In genomic region chr11:42777776-42778175, GRCh38 we compare ENCODE assay signal across 32 cellular contexts.
"Had no signal": no experiment of that assay in that cellular context is flagged by ENCODE, and none has a peak within 500 bp of the region (broad histone marks: within the 10 kb centered on the region; RNA-seq: fewer than 3 reads in every experiment).

No MANE protein-coding gene starts in this region.

- H3K27ac ChIP-seq: ascending aorta, cardiac muscle cell, VCaP had no signal

- DNase-seq: activated CD4-positive, alpha-beta memory T cell treated with anti-CD3 and anti-CD28 coated beads, Interleukin-2, amount 10 ng/mL, durations not matched to agents 7 days and 5 days; activated CD4-positive, alpha-beta T cell treated with anti-CD3 and anti-CD28 coated beads for 1 hour; activated CD4-positive, alpha-beta T cell treated with anti-CD3 and anti-CD28 coated beads for 36 hours; activated CD4-positive, alpha-beta T cell treated with anti-CD3 and anti-CD28 coated beads for 48 hours; activated CD4-positive, alpha-beta T cell treated with anti-CD3 and anti-CD28 coated beads, Interleukin-2, amount 10 ng/mL, durations not matched to agents 7 days and 5 days; activated CD4-positive, alpha-beta T cell treated with anti-CD3 and anti-CD28 coated beads, Interleukin-2, amount 50 U/mL, for 48 hours; activated CD4-positive, CD25-positive, alpha-beta regulatory T cell; activated CD8-positive, alpha-beta memory T cell treated with anti-CD3 and anti-CD28 coated beads for 24 hours; activated CD8-positive, alpha-beta memory T cell treated with anti-CD3 and anti-CD28 coated beads, Interleukin-2, amount 10 ng/mL, durations not matched to agents 7 days and 5 days; activated CD8-positive, alpha-beta memory T cell treated with anti-CD3 and anti-CD28 coated beads, Interleukin-2, amount 50 U/mL, for 48 hours; activated CD8-positive, alpha-beta T cell treated with anti-CD3 and anti-CD28 coated beads, Interleukin-2, amount 10 ng/mL, durations not matched to agents 7 days and 5 days; activated effector memory CD4-positive, alpha-beta T cell treated with Interleukin-2 at 50 U/mL for 16 hours; activated gamma-delta T cell; activated naive CD4-positive, alpha-beta T cell treated with anti-CD3 and anti-CD28 coated beads, Interleukin-2, amount 10 ng/mL, durations not matched to agents 7 days and 5 days; activated naive CD4-positive, alpha-beta T cell treated with Interleukin-2 at 50 U/mL for 16 hours; activated naive CD8-positive, alpha-beta T cell treated with anti-CD3 and anti-CD28 coated beads, Interleukin-2, amount 10 ng/mL, durations not matched to agents 7 days and 5 days; activated naive CD8-positive, alpha-beta T cell treated with anti-CD3 and anti-CD28 coated beads, Interleukin-2, amount 50 U/mL, for 24 hours; activated T-cell treated with anti-CD3 and anti-CD28 coated beads, Interleukin-2, amount 50 U/mL, for 24 hours; activated T-cell treated with anti-CD3 and anti-CD28 coated beads, Interleukin-2, amount 50 U/mL, for 48 hours; amygdala; anterior cingulate cortex; caudate nucleus; cerebellar nuclear complex; T-helper 1 cell; T-helper 2 cell; T-helper 9 cell had no signal

- H3K9me3 ChIP-seq: ascending aorta had no signal

- ATAC-seq: activated CD4-positive, alpha-beta T cell treated with anti-CD3 and anti-CD28 coated beads for 36 hours; activated CD4-positive, CD25-positive, alpha-beta regulatory T cell treated with anti-CD3 and anti-CD28 coated beads, Interleukin-2, amount 50 U/mL, for 24 hours; activated CD8-positive, alpha-beta memory T cell treated with anti-CD3 and anti-CD28 coated beads, Interleukin-2, amount 10 ng/mL, durations not matched to agents 7 days and 5 days; activated CD8-positive, alpha-beta T cell treated with anti-CD3 and anti-CD28 coated beads, Interleukin-2, amount 10 ng/mL, durations not matched to agents 7 days and 5 days; activated naive CD8-positive, alpha-beta T cell treated with anti-CD3 and anti-CD28 coated beads, Interleukin-2, amount 50 U/mL, for 24 hours had no signal

- H3K4me1 ChIP-seq: ascending aorta had no signal

- H3K27me3 ChIP-seq: ascending aorta, cardiac muscle cell had no signal

- FAIRE-seq: bronchial epithelial cell, TTC549 had no signal

- H3K4me3 ChIP-seq: ascending aorta, cardiac muscle cell had no signal

- H3K36me3 ChIP-seq: ascending aorta, cardiac muscle cell had no signal
